In the genomic region with DNA sequence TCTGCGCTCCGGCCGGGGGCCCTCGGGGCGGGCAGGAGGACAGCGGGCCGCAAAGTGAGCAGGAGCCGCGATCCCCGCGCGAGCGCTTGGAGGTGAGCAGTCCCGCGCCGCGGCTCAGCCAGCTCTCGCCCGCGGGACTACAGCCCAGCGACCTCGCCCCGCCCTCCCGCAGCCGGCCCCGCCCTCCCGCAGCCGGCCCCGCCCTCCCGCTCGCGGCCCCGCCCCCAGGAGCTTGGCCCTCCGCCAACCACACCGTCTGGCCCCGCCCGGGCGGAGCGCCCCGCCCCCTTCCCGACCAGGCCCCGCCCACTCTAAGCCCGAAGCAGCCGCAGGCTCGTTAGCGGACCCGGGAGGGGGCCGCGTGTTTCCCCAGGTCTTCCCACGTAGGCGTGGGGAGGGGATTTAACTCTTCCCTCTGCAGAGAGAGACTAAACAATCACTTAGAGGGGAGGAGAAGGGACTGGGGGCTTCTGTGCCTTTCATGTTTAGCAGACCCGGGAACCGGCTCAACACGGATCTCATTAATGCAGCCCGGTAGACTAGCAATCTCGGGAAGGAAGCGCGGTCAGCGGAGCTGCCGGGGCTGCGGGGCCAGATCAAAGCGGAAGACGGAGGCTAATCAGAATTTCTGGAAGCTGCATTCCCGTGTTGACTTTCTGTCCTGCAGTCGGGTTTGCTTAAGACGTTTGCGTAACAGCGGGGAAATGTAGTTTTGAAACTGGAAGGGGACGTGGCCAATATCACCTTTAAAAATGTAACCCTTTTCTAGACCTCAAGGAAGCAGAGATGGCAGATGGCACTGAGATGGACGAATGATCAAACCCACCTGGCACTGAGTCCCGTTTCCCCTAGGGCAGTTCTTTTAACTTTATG, we compare ENCODE assay signal across 8 cellular contexts. TPM values are rescaled to one million over a fixed set of nuclear protein-coding genes. Genes with fewer than 3 reads are reported as not detected.
DNase-seq lines count a peak whose midpoint lies in the region; ATAC-seq and TF ChIP-seq lines count a peak whose summit lies in the region.

Gene MYO10, minus strand, starts transcription at position 139 of the 873 bp plus-strand sequence. CDS start 480 bp downstream, outside the sequence.

- H3K4me3 ChIP-seq in esophagus muscularis mucosa = peak within 1 kb of the TSS; percentile 62 to 73 (median 68)
- H3K4me3 ChIP-seq in mucosa of stomach (ENCODE audit: low read length) = peak within 1 kb of the TSS; percentile 86

- peak within 1 kb of the TSS; percentile 45 to 71 (median 64) for H3K27ac ChIP-seq in esophagus muscularis mucosa (replicated peaks in 1 of 4)

- H3K9me3 Mint-ChIP-seq in stimulated activated effector memory CD8-positive, alpha-beta T cell treated with anti-CD3 and anti-CD28 coated beads, Interleukin-12 subunit alpha, Interleukin-12 subunit beta, amount 100 ng/mL, for 72 hours = no peaks in the 10 kb centered on the region

- peaks cover 5% of the 10 kb centered on the region for H3K4me1 Mint-ChIP-seq in stimulated activated effector memory CD8-positive, alpha-beta T cell treated with anti-CD3 and anti-CD28 coated beads, Interleukin-12 subunit alpha, Interleukin-12 subunit beta, amount 100 ng/mL, for 72 hours

- H3K4me1 ChIP-seq in esophagus muscularis mucosa (peaks cover 9 to 30% (median 29%) of the 10 kb centered on the region in 4 donors), mucosa of stomach (ENCODE audit: control insufficient read depth, insufficient read depth, low read length) (peaks cover 16% of the 10 kb centered on the region)

- DNase-seq in 8988T (peak; percentile 92), NOMO-1 treated with DMSO at 0.1 percent for 48 hours (lab: John Stamatoyannopoulos, UW; ENCODE audit: unreplicated experiment) (peak; percentile 77), activated T-cell treated with anti-CD3 and anti-CD28 coated beads for 48 hours (ENCODE audit: low read depth) (peak; percentile 59), esophagus muscularis mucosa (ENCODE audit: extremely low spot score) (no peak)
- no peak for DNase-seq in stimulated activated effector memory CD8-positive, alpha-beta T cell treated with anti-CD3 and anti-CD28 coated beads, Interleukin-12 subunit alpha, Interleukin-12 subunit beta, amount 100 ng/mL, for 72 hours (ENCODE audit: low spot score in 2 of 2)

- H3K27ac Mint-ChIP-seq in stimulated activated effector memory CD8-positive, alpha-beta T cell treated with anti-CD3 and anti-CD28 coated beads, Interleukin-12 subunit alpha, Interleukin-12 subunit beta, amount 100 ng/mL, for 72 hours = no peak within 1 kb of the TSS

- TF ChIP-seq POLR2A in esophagus muscularis mucosa (IDR thresholded peaks at IDR 0.05; ENCODE audit: low read depth) = no peak

- H3K4me3 Mint-ChIP-seq in stimulated activated effector memory CD8-positive, alpha-beta T cell treated with anti-CD3 and anti-CD28 coated beads, Interleukin-12 subunit alpha, Interleukin-12 subunit beta, amount 100 ng/mL, for 72 hours = peak within 1 kb of the TSS; percentile 49

- H3K9me3 ChIP-seq in esophagus muscularis mucosa (no peaks in the 10 kb centered on the region), mucosa of stomach (ENCODE audit: control insufficient read depth, low read length) (no peaks in the 10 kb centered on the region)

- intact Hi-C loops in esophagus muscularis mucosa (cut with DNase I) = loop anchor here (10.0 kb wide), 1 partner anchor 248 kb away; no protein-coding TSS in a partner anchor

- 0% methylated on average over 8 of the region's 71 CpGs for WGBS in esophagus muscularis mucosa

- H3K27me3 ChIP-seq in esophagus muscularis mucosa = peaks cover 0 to 61% (median 20%) of the 10 kb centered on the region in 4 donors
- H3K27me3 ChIP-seq in mucosa of stomach (ENCODE audit: control insufficient read depth, insufficient read depth, low read length) = no peaks in the 10 kb centered on the region

- H3K36me3 Mint-ChIP-seq in stimulated activated effector memory CD8-positive, alpha-beta T cell treated with anti-CD3 and anti-CD28 coated beads, Interleukin-12 subunit alpha, Interleukin-12 subunit beta, amount 100 ng/mL, for 72 hours = no peaks in the 10 kb centered on the region

- no peak for TF ChIP-seq CTCF in esophagus muscularis mucosa (IDR thresholded peaks at IDR 0.05)

- H3K36me3 ChIP-seq in esophagus muscularis mucosa (no peaks in the 10 kb centered on the region), mucosa of stomach (ENCODE audit: control insufficient read depth, insufficient read depth, low read length) (no peaks in the 10 kb centered on the region)

- peak within 1 kb of the TSS; percentile 86 for H3K9ac ChIP-seq in mucosa of stomach (ENCODE audit: low read length)

- TF ChIP-seq EP300 in esophagus muscularis mucosa (IDR thresholded peaks at IDR 0.05) = no peak

- ATAC-seq in GM18858 (IDR thresholded peaks at IDR 0.05; ENCODE audit: unreplicated experiment) (peak; percentile 45), HG03196 (IDR thresholded peaks at IDR 0.05; ENCODE audit: unreplicated experiment) (peak; percentile 59)
- peak; percentile 67 for ATAC-seq in stimulated activated effector memory CD8-positive, alpha-beta T cell treated with anti-CD3 and anti-CD28 coated beads, Interleukin-12 subunit alpha, Interleukin-12 subunit beta, amount 100 ng/mL, for 72 hours

RNA-seq across cellular contexts. Expression of gene MYO10, which starts in this region (rescaled TPM):
- 1 to 10 TPM; 7.1 to 9.3 (median 7.8) TPM for total RNA-seq in esophagus muscularis mucosa

Comparison
In these comparisons a context has a peak if more than half of its experiments do, and no peak if none do; other contexts are left out.
1. DNase-seq: peak in 8988T (single experiment), NOMO-1 treated with DMSO at 0.1 percent for 48 hours (single experiment) and activated T-cell treated with anti-CD3 and anti-CD28 coated beads for 48 hours (single experiment); none in esophagus muscularis mucosa (single experiment) and stimulated activated effector memory CD8-positive, alpha-beta T cell treated with anti-CD3 and anti-CD28 coated beads, Interleukin-12 subunit alpha, Interleukin-12 subunit beta, amount 100 ng/mL, for 72 hours (0 of 2).
2. Peak in every context shown above with its lines, with median percentiles within 50 percentile points of each other: ATAC-seq.